20 cellular contexts compared by ENCODE assay signal in the genomic region with DNA sequence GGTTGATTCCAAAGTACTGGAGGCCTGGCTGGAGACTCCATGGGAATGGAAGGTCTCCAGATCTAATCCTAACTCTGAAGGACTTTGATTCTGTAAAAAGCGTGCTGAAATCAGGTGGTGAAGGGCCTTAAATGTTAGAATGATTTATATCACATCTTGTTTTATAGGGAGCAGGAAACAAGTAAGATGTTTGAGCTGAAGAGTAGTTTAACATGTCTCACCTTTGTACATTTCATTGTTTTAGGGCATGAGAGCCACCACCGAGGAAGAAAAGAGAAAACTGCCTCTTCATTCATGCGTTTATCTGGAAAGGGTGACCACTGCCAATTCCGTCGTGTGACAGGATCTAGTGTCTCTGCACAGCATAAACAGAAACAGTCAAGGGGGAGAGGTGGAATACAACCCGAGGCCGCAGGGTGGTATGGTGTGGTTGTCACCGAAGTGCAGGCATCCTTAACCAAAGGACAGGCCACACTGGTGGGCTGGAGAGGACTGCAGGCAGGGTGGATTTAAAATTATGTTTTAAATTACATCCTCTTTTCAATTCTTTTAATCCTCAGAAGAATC.
DNase-seq lines count a peak whose midpoint lies in the region; ATAC-seq and TF ChIP-seq lines count a peak whose summit lies in the region.
"Had no signal": no experiment of that assay in that cellular context is flagged by ENCODE, and none has a peak within 500 bp of the region (broad histone marks: within the 10 kb centered on the region; RNA-seq: fewer than 3 reads in every experiment).

No MANE protein-coding gene starts in this region.

- H3K9me3 ChIP-seq in mucosa of descending colon (no peaks in the 10 kb centered on the region), neuronal stem cell (replicated peaks in 1 of 2; ENCODE audit: control insufficient read depth in 2 of 2, insufficient read depth in 1 of 2, low read depth in 1 of 2, low read length in 2 of 2) (no peaks in the 10 kb centered on the region), trophoblast cell (ENCODE audit: insufficient read depth, low read depth, low read length) (no peaks in the 10 kb centered on the region), vagina (no peaks in the 10 kb centered on the region)
- H3K9me3 ChIP-seq: A549; BLaER1 treated with 17β-estradiol and CSF1 and Interleukin-3, amounts not matched to agents 10 nM and 100 nM; Caco-2 had no signal

- no peak overlapping the region for H3K23ac ChIP-seq in neuronal stem cell (ENCODE audit: low read depth, low read length, poor library complexity)
- H3K23ac ChIP-seq in trophoblast cell (ENCODE audit: low read length): no peak overlapping the region

- H3K4ac ChIP-seq in neuronal stem cell (ENCODE audit: low read length): no peak overlapping the region
- H3K4ac ChIP-seq in trophoblast cell (ENCODE audit: low read depth, low read length): no peak overlapping the region

- WGBS in neuronal stem cell (ENCODE audit: extremely low coverage in 2 of 2, insufficient read length in 2 of 2, insufficient replicate concordance in 1 of 2), 2 donors: no CpG with 5 or more reads among the region's 8 CpGs
- no CpG with 5 or more reads among the region's 8 CpGs for WGBS in trophoblast cell (ENCODE audit: extremely low coverage, insufficient coverage, insufficient read length)

- ATAC-seq in left colon (peak; percentile 59), mucosa of descending colon (peak; percentile 70), HG02571 (IDR thresholded peaks at IDR 0.05; ENCODE audit: unreplicated experiment) (no peak)
- ATAC-seq: A549; CD8-positive, alpha-beta T cell had no signal

- no peaks in the 10 kb centered on the region for H3K36me3 Mint-ChIP-seq in progenitor cell of endocrine pancreas (ENCODE audit: insufficient read depth)
- H3K36me3 Mint-ChIP-seq: CD8-positive, alpha-beta T cell had no signal

- H3K27ac ChIP-seq in neuronal stem cell (replicated peaks; ENCODE audit: low read length): no peak overlapping the region
- H3K27ac ChIP-seq in trophoblast cell (ENCODE audit: low read depth, low read length): no peak overlapping the region
- H3K27ac ChIP-seq in vagina: no peak overlapping the region
- H3K27ac ChIP-seq: 22Rv1; A549; BLaER1 treated with 17β-estradiol and CSF1 and Interleukin-3, amounts not matched to agents 10 nM and 100 nM; C4-2B had no signal

- H3K14ac ChIP-seq in neuronal stem cell (ENCODE audit: low read length) (no peak overlapping the region), trophoblast cell (ENCODE audit: low read length) (no peak overlapping the region)

- H3K27ac Mint-ChIP-seq in progenitor cell of endocrine pancreas: no peak overlapping the region
- H3K27ac Mint-ChIP-seq: B cell; CD4-positive, alpha-beta T cell; CD8-positive, alpha-beta T cell had no signal

- H3K4me1 Mint-ChIP-seq in progenitor cell of endocrine pancreas (ENCODE audit: low read depth): peaks cover 20% of the 10 kb centered on the region
- H3K4me1 Mint-ChIP-seq: B cell had no signal

- no peak overlapping the region for H2BK5ac ChIP-seq in neuronal stem cell (ENCODE audit: low read length)
- H2BK5ac ChIP-seq in trophoblast cell (ENCODE audit: low read depth, low read length, poor library complexity): no peak overlapping the region

- intact Hi-C loops in left colon (cut with DNase I, micrococcal nuclease) (no loop called here), mucosa of descending colon (cut with DNase I, micrococcal nuclease) (no loop called here), vagina (cut with DNase I) (no loop called here)

- no peak overlapping the region for H3K4me3 ChIP-seq in mucosa of descending colon
- H3K4me3 ChIP-seq in neuronal stem cell (ENCODE audit: low read length in 2 of 2): no peak overlapping the region
- H3K4me3 ChIP-seq in trophoblast cell (ENCODE audit: low read depth, low read length): no peak overlapping the region
- no peak overlapping the region for H3K4me3 ChIP-seq in vagina
- H3K4me3 ChIP-seq: A549; BLaER1 treated with 17β-estradiol and CSF1 and Interleukin-3, amounts not matched to agents 10 nM and 100 nM had no signal

- H4K8ac ChIP-seq in neuronal stem cell (ENCODE audit: low read depth, low read length) (no peak overlapping the region), trophoblast cell (ENCODE audit: low read depth, low read length) (no peak overlapping the region)

- H2BK12ac ChIP-seq in neuronal stem cell (ENCODE audit: low read length) (no peak overlapping the region), trophoblast cell (ENCODE audit: low read length) (peak overlapping the region; percentile 6)

- H3K4me3 Mint-ChIP-seq in progenitor cell of endocrine pancreas (ENCODE audit: low read depth): no peak overlapping the region
- H3K4me3 Mint-ChIP-seq: B cell; CD4-positive, alpha-beta T cell; CD8-positive, alpha-beta T cell had no signal

- H3K36me3 ChIP-seq in mucosa of descending colon (ENCODE audit: low read depth) (no peaks in the 10 kb centered on the region), neuronal stem cell (replicated peaks in 1 of 2; ENCODE audit: control insufficient read depth in 2 of 2, insufficient read depth in 2 of 2, low read length in 2 of 2) (no peaks in the 10 kb centered on the region), trophoblast cell (ENCODE audit: control insufficient read depth in 1 of 2, insufficient read depth in 2 of 2, low read length in 2 of 2) (no peaks in the 10 kb centered on the region), vagina (no peaks in the 10 kb centered on the region)
- H3K36me3 ChIP-seq: BLaER1 treated with 17β-estradiol and CSF1 and Interleukin-3, amounts not matched to agents 10 nM and 100 nM had no signal

- H2AFZ ChIP-seq in neuronal stem cell (ENCODE audit: low read length) (no peak overlapping the region), trophoblast cell (ENCODE audit: insufficient read depth, low read length, poor library complexity) (no peak overlapping the region)

- H3K4me2 ChIP-seq in neuronal stem cell (ENCODE audit: insufficient read depth, low read length, poor library complexity, severe bottlenecking) (no peak overlapping the region), trophoblast cell (ENCODE audit: low read length) (no peak overlapping the region)
- H3K4me2 ChIP-seq: A549; BLaER1 treated with 17β-estradiol and CSF1 and Interleukin-3, amounts not matched to agents 10 nM and 100 nM had no signal

- no peak for TF ChIP-seq POLR2A in vagina (IDR thresholded peaks at IDR 0.05)

- H3K27me3 Mint-ChIP-seq in progenitor cell of endocrine pancreas: no peaks in the 10 kb centered on the region
- H3K27me3 Mint-ChIP-seq: B cell; CD4-positive, alpha-beta T cell had no signal

- H3K18ac ChIP-seq in neuronal stem cell (ENCODE audit: low read length) (peak overlapping the region; percentile 24), trophoblast cell (ENCODE audit: low read length) (peak overlapping the region; percentile 33)

- H3K27me3 ChIP-seq in neuronal stem cell (ENCODE audit: control insufficient read depth in 3 of 3, insufficient read depth in 3 of 3, low read depth in 1 of 3, low read length in 3 of 3) (no peaks in the 10 kb centered on the region), trophoblast cell (ENCODE audit: insufficient read depth, low read length) (no peaks in the 10 kb centered on the region), vagina (no peaks in the 10 kb centered on the region)
- H3K27me3 ChIP-seq: BLaER1 treated with 17β-estradiol and CSF1 and Interleukin-3, amounts not matched to agents 10 nM and 100 nM had no signal

- TF ChIP-seq CTCF in mucosa of descending colon (IDR thresholded peaks at IDR 0.05) (no peak), progenitor cell of endocrine pancreas (IDR thresholded peaks at IDR 0.05; ENCODE audit: unreplicated experiment) (no peak), vagina (IDR thresholded peaks at IDR 0.05) (no peak)

- no peak overlapping the region for H2BK120ac ChIP-seq in neuronal stem cell (ENCODE audit: low read depth, low read length)
- H2BK120ac ChIP-seq in trophoblast cell (ENCODE audit: insufficient read depth, low read length, poor library complexity): no peak overlapping the region

- H3K9me3 Mint-ChIP-seq in progenitor cell of endocrine pancreas (ENCODE audit: low read depth): no peaks in the 10 kb centered on the region
- H3K9me3 Mint-ChIP-seq: CD8-positive, alpha-beta T cell had no signal

- H2BK15ac ChIP-seq in neuronal stem cell (ENCODE audit: low read length): no peak overlapping the region

- H3K79me2 ChIP-seq in trophoblast cell (ENCODE audit: control insufficient read depth, insufficient read depth, low read length, poor library complexity): no peaks in the 10 kb centered on the region

- H3K79me1 ChIP-seq in neuronal stem cell (ENCODE audit: low read depth, low read length): no peaks in the 10 kb centered on the region
- H3K79me1 ChIP-seq in trophoblast cell (ENCODE audit: low read length): peaks cover 4% of the 10 kb centered on the region

- H4K91ac ChIP-seq in neuronal stem cell (ENCODE audit: low read depth, low read length, poor library complexity) (no peak overlapping the region), trophoblast cell (ENCODE audit: low read depth, low read length) (peak overlapping the region; percentile 17)

- no peak for DNase-seq in left colon
- DNase-seq in mucosa of descending colon: no peak
- no peak for DNase-seq in neuronal stem cell (ENCODE audit: low spot score)
- DNase-seq in trophoblast cell: no peak
- DNase-seq in NCI-H2107 treated with DMSO at 0.1 percent for 48 hours (lab: John Stamatoyannopoulos, UW; ENCODE audit: unreplicated experiment): no peak
- no peak for DNase-seq in progenitor cell of endocrine pancreas (ENCODE audit: low spot score, unreplicated experiment)
- no peak for DNase-seq in vagina (ENCODE audit: extremely low spot score in 2 of 2)
- DNase-seq: AML-193; Caco-2; Calu3; CD4-positive, alpha-beta T cell; CD8-positive, alpha-beta T cell; DMS79 treated with DMSO at 0.1 percent for 48 hours; GF-D8 had no signal

- no peak overlapping the region for H3K9ac ChIP-seq in neuronal stem cell (ENCODE audit: low read depth, low read length, poor library complexity)
- no peak overlapping the region for H3K9ac ChIP-seq in trophoblast cell (ENCODE audit: low read length)
- H3K9ac ChIP-seq: BLaER1 treated with 17β-estradiol and CSF1 and Interleukin-3, amounts not matched to agents 10 nM and 100 nM had no signal

- H2AK5ac ChIP-seq in neuronal stem cell (ENCODE audit: low read depth, low read length) (no peak overlapping the region), trophoblast cell (ENCODE audit: low read length) (no peak overlapping the region)

- H4K12ac ChIP-seq in trophoblast cell (ENCODE audit: low read depth, low read length): no peak overlapping the region

- H3K4me1 ChIP-seq in mucosa of descending colon (ENCODE audit: low read depth): no peaks in the 10 kb centered on the region
- peaks cover 6 to 11% of the 10 kb centered on the region in 2 donors for H3K4me1 ChIP-seq in neuronal stem cell (ENCODE audit: control insufficient read depth in 2 of 2, insufficient read depth in 1 of 2, low read depth in 1 of 2, low read length in 2 of 2)
- H3K4me1 ChIP-seq in trophoblast cell (ENCODE audit: control insufficient read depth in 1 of 2, insufficient read depth in 2 of 2, low read length in 2 of 2): peaks cover 5 to 6% of the 10 kb centered on the region in 2 experiments
- H3K4me1 ChIP-seq in vagina: peaks cover 14% of the 10 kb centered on the region
- H3K4me1 ChIP-seq: BLaER1 treated with 17β-estradiol and CSF1 and Interleukin-3, amounts not matched to agents 10 nM and 100 nM had no signal
